Comparison of ENCODE assay signal across 8 cellular contexts in genomic region chr19:35702223-35703012, GRCh38. TPM values are rescaled to one million over a fixed set of nuclear protein-coding genes. Genes with fewer than 3 reads are reported as not detected.
DNase-seq lines count a peak whose midpoint lies in the region; ATAC-seq and TF ChIP-seq lines count a peak whose summit lies in the region.

No MANE protein-coding gene starts in this region.

- peaks cover 4% of the 10 kb centered on the region for H3K27me3 ChIP-seq in kidney epithelial cell (ENCODE audit: control insufficient read depth, insufficient read depth, low read length)

- TF ChIP-seq CTCF in AG09309 (IDR thresholded peaks at IDR 0.05; ENCODE audit: control insufficient read depth, insufficient read depth, low read depth, low read length, missing control alignments) (no peak), kidney epithelial cell (IDR thresholded peaks at IDR 0.05; ENCODE audit: insufficient read depth, low read length, poor library complexity, severe bottlenecking) (no peak)

- H3K4me3 ChIP-seq in AG09309 (ENCODE audit: control insufficient read depth, low read depth, low read length) (peak overlapping the region; percentile 62), kidney epithelial cell (ENCODE audit: low read depth, low read length) (peak overlapping the region; percentile 38)

- H3K36me3 ChIP-seq in kidney epithelial cell (ENCODE audit: control insufficient read depth, insufficient read depth, low read length) = no peaks in the 10 kb centered on the region

- DNase-seq in AG09309 (ENCODE audit: low read depth) (peak; percentile 87), NCI-H345 (lab: John Stamatoyannopoulos, UW) (peak; percentile 100), cerebellum (ENCODE audit: low spot score) (peak; percentile 99), kidney epithelial cell (ENCODE audit: low read depth) (peak; percentile 93)
- peak; percentile 91 to 92 for DNase-seq in stimulated activated CD4-positive, alpha-beta T cell treated with anti-CD3 and anti-CD28 coated beads, Interleukin-15, amount 100 ng/mL, for 48 hours (ENCODE audit: low read depth in 2 of 2)

- peak; percentile 94 for ATAC-seq in GM19023 (IDR thresholded peaks at IDR 0.05; ENCODE audit: unreplicated experiment)
- ATAC-seq in HG03196 (IDR thresholded peaks at IDR 0.05; ENCODE audit: unreplicated experiment) = peak; percentile 94
- peak; percentile 100 for ATAC-seq in activated CD4-positive, CD25-positive, alpha-beta regulatory T cell treated with anti-CD3 and anti-CD28 coated beads, Interleukin-2, amount 50 U/mL, for 24 hours

RNA-seq across cellular contexts. Expression of gene ZBTB32, which starts 1.9 kb away (rescaled TPM):
- total RNA-seq in cerebellum = not detected
- not detected in 2 replicates for total RNA-seq in kidney epithelial cell

RNA-seq across cellular contexts. Expression of gene KMT2B, which starts 15.4 kb away (rescaled TPM):
- total RNA-seq in cerebellum (7.1 TPM), kidney epithelial cell (18.4 and 31.8 TPM in 2 replicates)

RNA-seq across cellular contexts. Expression of gene UPK1A, which starts 36.1 kb away (rescaled TPM):
- total RNA-seq in cerebellum (not detected), kidney epithelial cell (not detected in 2 replicates)

RNA-seq across cellular contexts. Expression of gene IGFLR1, which starts 39.8 kb away (rescaled TPM):
- 1.3 TPM for total RNA-seq in cerebellum
- 1.9 and 8.8 TPM in 2 replicates for total RNA-seq in kidney epithelial cell

RNA-seq across cellular contexts. Expression of gene U2AF1L4, which starts 42.8 kb away (rescaled TPM):
- total RNA-seq in cerebellum (8.6 TPM), kidney epithelial cell (15.5 and 17.6 TPM in 2 replicates)

Comparison
In these comparisons a context has a peak if more than half of its experiments do, and no peak if none do; other contexts are left out.
1. Peak in every context shown above with its lines: DNase-seq, ATAC-seq and H3K4me3 ChIP-seq.